Comparison of ENCODE assay signal across 1 cellular context in the genomic region with DNA sequence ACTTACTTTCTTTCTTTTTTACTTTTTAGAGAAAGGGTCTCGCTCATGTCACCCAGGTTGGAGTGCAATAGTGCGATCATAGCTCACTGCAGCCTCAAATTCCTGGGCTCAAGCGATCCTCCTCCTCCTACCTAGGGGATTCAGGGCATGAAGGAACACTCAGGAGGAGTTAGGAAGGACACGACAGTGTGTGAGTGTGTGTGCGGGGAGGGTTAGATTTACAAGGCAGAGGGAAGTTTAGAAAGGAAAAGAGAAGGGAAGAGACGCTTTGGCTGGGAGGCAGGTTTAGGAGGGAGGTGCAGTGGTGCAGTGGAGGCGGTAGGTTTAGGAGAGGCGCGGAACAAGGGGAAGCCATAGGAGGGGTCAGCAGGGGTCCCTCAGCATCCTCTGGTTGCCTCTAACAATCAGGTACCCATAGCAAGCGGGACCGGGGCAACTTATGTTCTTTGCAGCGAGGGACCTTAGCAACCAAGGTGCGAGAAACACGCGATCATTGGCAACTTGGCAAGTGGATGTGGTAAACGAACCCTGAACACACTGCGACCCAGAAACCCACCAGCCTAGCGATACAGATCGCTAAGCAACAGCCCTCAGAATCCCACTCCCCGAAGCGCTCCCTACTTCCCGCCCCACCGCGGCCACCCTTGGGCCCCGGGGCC.
TF ChIP-seq lines count a peak whose summit lies in the region.

No MANE protein-coding gene starts in this region.

TF ChIP-seq in SK-N-SH, 30 proteins besides CTCF, POLR2A, EP300 and RAD21 (continued from another document):
- no peak for TF ChIP-seq ZBTB33 (IDR thresholded peaks at IDR 0.05; ENCODE audit: borderline replicate concordance, low read depth)
- no peak for TF ChIP-seq SIN3A (IDR thresholded peaks at IDR 0.05; ENCODE audit: borderline replicate concordance, low read depth, low read length)
- no peak for TF ChIP-seq FOSL2 (IDR thresholded peaks at IDR 0.05; ENCODE audit: borderline replicate concordance, low read depth)
- TF ChIP-seq SMC3 (IDR thresholded peaks at IDR 0.05; ENCODE audit: low read depth, low read length) = no peak
- TF ChIP-seq MXI1 (IDR thresholded peaks at IDR 0.05; ENCODE audit: low read depth, low read length) = no peak
- no peak for TF ChIP-seq TCF12 (IDR thresholded peaks at IDR 0.05)
- TF ChIP-seq YY1 (IDR thresholded peaks at IDR 0.05; ENCODE audit: low read depth) = no peak
- TF ChIP-seq TAF1 (IDR thresholded peaks at IDR 0.05; ENCODE audit: borderline replicate concordance, low read depth, low read length) = no peak
